In the genomic region with DNA sequence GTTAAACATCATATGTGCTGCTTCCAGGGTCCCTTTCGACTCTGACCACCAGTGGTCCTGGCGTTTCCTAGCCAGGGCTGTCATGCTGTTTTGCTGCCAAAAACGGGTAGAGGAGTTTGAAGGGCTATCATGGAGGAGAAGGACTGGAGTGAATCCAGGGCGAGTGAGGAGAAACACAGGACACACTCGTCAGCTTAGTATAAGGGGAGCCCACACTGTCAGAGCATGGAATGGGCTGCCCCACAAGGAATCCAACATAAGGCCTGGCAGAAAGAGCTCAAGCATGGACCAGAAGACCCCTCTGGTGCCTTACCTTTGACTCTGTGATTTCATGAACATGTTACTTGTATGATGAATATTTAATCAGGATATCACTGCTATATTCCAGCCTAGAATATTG, we compare ENCODE assay signal across 28 cellular contexts.
"Had no signal": no experiment of that assay in that cellular context is flagged by ENCODE, and none has a peak within 500 bp of the region (broad histone marks: within the 10 kb centered on the region; RNA-seq: fewer than 3 reads in every experiment).

No MANE protein-coding gene starts in this region.

- H3K36me3 Mint-ChIP-seq: stimulated activated effector memory CD8-positive, alpha-beta T cell treated with anti-CD3 and anti-CD28 coated beads, Interleukin-12 subunit alpha, Interleukin-12 subunit beta, amount 100 ng/mL, for 72 hours had no signal

- H3K4me1 ChIP-seq: transverse colon, upper lobe of left lung, upper lobe of right lung, uterus, vagina had no signal

- H3K36me3 ChIP-seq: suprapubic skin, thoracic aorta, thyroid gland, tibial artery, tibial nerve, transverse colon, upper lobe of left lung, upper lobe of right lung, uterus, vagina had no signal

- H3K4me3 Mint-ChIP-seq: stimulated activated effector memory CD8-positive, alpha-beta T cell treated with anti-CD3 and anti-CD28 coated beads, Interleukin-12 subunit alpha, Interleukin-12 subunit beta, amount 100 ng/mL, for 72 hours; stimulated activated memory B cell treated with anti-CD40 and anti-IgM and Interleukin-4, amounts not matched to agents 10 μg/mL and 1 μg/mL and 100 μg/mL, for 72 hours; stimulated activated naive B cell treated with anti-CD40 and anti-IgM and Interleukin-4, amounts not matched to agents 10 μg/mL and 1 μg/mL and 100 μg/mL, for 72 hours; stimulated activated naive CD8-positive, alpha-beta T cell treated with anti-CD3 and anti-CD28 coated beads, Interleukin-15, amount 100 ng/mL, for 72 hours; stimulated activated naive CD8-positive, alpha-beta T cell treated with anti-CD3 and anti-CD28 coated beads, Interleukin-15, Interleukin-2, amounts not matched to agents 100 ng/mL and 50 ng/mL, for 24 hours; type B pancreatic cell had no signal

- H3K27me3 ChIP-seq: stomach, suprapubic skin, testis, thyroid gland, tibial artery, tibial nerve, transverse colon, upper lobe of left lung, upper lobe of right lung, uterus, vagina had no signal

- H3K27ac ChIP-seq: stomach, suprapubic skin, testis, thoracic aorta, thyroid gland, tibial artery, tibial nerve, transverse colon, upper lobe of left lung, upper lobe of right lung, uterus, vagina had no signal

- H3K27ac Mint-ChIP-seq: stimulated activated effector memory CD8-positive, alpha-beta T cell treated with anti-CD3 and anti-CD28 coated beads, Interleukin-12 subunit alpha, Interleukin-12 subunit beta, amount 100 ng/mL, for 72 hours; stimulated activated memory B cell treated with anti-CD40 and anti-IgM and Interleukin-4, amounts not matched to agents 10 μg/mL and 1 μg/mL and 100 μg/mL, for 72 hours; stimulated activated naive B cell treated with anti-CD40 and anti-IgM and Interleukin-4, amounts not matched to agents 10 μg/mL and 1 μg/mL and 100 μg/mL, for 72 hours; stimulated activated naive CD8-positive, alpha-beta T cell treated with anti-CD3 and anti-CD28 coated beads, Interleukin-15, Interleukin-2, amounts not matched to agents 100 ng/mL and 50 ng/mL, for 24 hours; type B pancreatic cell had no signal

- H3K27me3 Mint-ChIP-seq: stimulated activated memory B cell treated with anti-CD40 and anti-IgM and Interleukin-4, amounts not matched to agents 10 μg/mL and 1 μg/mL and 100 μg/mL, for 72 hours; stimulated activated naive B cell treated with anti-CD40 and anti-IgM and Interleukin-4, amounts not matched to agents 10 μg/mL and 1 μg/mL and 100 μg/mL, for 72 hours; stimulated activated naive CD8-positive, alpha-beta T cell treated with anti-CD3 and anti-CD28 coated beads, Interleukin-15, amount 100 ng/mL, for 72 hours; stimulated activated naive CD8-positive, alpha-beta T cell treated with anti-CD3 and anti-CD28 coated beads, Interleukin-15, Interleukin-2, amounts not matched to agents 100 ng/mL and 50 ng/mL, for 24 hours; type B pancreatic cell had no signal

- DNase-seq: stimulated activated CD4-positive, alpha-beta T cell treated with anti-CD3 and anti-CD28 coated beads, Interleukin-2, amount 100 ng/mL, for 48 hours; stimulated activated CD4-positive, alpha-beta T cell treated with anti-CD3 and anti-CD28 coated beads, Interleukin-4, amount 100 ng/mL, for 1 hour; stimulated activated CD4-positive, alpha-beta T cell treated with anti-CD3 and anti-CD28 coated beads, Interleukin-4, amount 100 ng/mL, for 24 hours; stimulated activated CD4-positive, alpha-beta T cell treated with anti-CD3 and anti-CD28 coated beads, Interleukin-4, amount 100 ng/mL, for 4 hours; stimulated activated CD8-positive, alpha-beta memory T cell treated with anti-CD3 and anti-CD28 coated beads, Interleukin-4, amount 100 ng/mL, for 48 hours; stimulated activated naive B cell treated with anti-CD40 and anti-IgM and Interleukin-4, amounts not matched to agents 10 μg/mL and 1 μg/mL and 100 μg/mL, for 72 hours; stimulated activated naive CD4-positive, alpha-beta T cell; stimulated activated naive CD4-positive, alpha-beta T cell treated with Interleukin-2 at 50 U/mL for 16 hours; stimulated activated naive CD8-positive, alpha-beta T cell treated with anti-CD3 and anti-CD28 coated beads, Interleukin-15, amount 100 ng/mL, for 72 hours; stimulated activated naive CD8-positive, alpha-beta T cell treated with anti-CD3 and anti-CD28 coated beads, Interleukin-15, Interleukin-2, amounts not matched to agents 100 U/mL and 50 U/mL, for 24 hours; stomach; substantia nigra; testis; thyroid gland; tibial artery; transverse colon; trophoblast cell; upper lobe of left lung; upper lobe of right lung; uterus had no signal

- H3K9me3 ChIP-seq: suprapubic skin, testis, thyroid gland, uterus, vagina had no signal

- H3K4me3 ChIP-seq: stomach, suprapubic skin, testis, thoracic aorta, thyroid gland, tibial artery, tibial nerve, transverse colon, upper lobe of left lung, upper lobe of right lung, uterus, vagina had no signal
